In the genomic region with DNA sequence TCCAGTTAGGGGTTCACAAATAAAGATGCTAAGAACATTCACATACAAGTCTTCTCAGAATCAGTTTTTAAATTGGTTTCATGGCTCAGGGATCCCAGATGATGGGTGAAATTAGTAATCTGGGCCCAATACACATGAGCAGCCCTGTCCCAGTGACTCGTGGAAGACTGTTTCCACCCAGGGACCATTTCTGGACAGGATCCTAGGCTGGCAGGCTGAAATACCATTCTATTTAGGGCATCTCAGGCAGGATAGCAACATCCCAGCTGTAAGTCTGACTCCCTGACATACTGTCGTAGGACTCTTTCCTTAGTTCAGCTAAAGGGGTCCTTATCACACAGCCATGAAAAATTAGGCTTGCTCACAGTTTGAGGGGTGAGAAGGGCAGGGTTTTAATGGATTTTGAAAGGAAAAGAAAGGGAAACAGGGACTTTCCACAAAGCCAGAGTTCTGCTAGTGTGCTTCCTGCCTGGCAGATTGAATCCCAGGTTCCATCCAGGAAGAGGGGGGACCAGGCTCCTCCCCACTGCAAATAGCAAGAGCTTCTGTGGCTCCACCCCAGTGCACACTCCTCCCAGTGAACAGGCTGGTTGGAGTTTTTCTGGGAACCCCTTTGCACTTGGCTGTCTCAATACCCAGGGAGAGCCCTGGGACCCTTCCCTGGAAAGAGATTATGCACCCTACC, we compare ENCODE assay signal across 16 cellular contexts. TPM values are rescaled to one million over a fixed set of nuclear protein-coding genes. Genes with fewer than 3 reads are reported as not detected.
DNase-seq lines count a peak whose midpoint lies in the region; ATAC-seq, FAIRE-seq and TF ChIP-seq lines count a peak whose summit lies in the region.
"Had no signal": no experiment of that assay in that cellular context is flagged by ENCODE, and none has a peak within 500 bp of the region (broad histone marks: within the 10 kb centered on the region; RNA-seq: fewer than 3 reads in every experiment).

No MANE protein-coding gene starts in this region.

- TF ChIP-seq EP300 in ovary (IDR thresholded peaks at IDR 0.05) = no peak

- no peaks in the 10 kb centered on the region for H3K79me2 ChIP-seq in parathyroid adenoma

- H3K36me3 ChIP-seq in bronchial epithelial cell (ENCODE audit: control insufficient read depth, insufficient read depth, low read length) = no peaks in the 10 kb centered on the region
- no peaks in the 10 kb centered on the region for H3K36me3 ChIP-seq in left ventricle myocardium inferior
- no peaks in the 10 kb centered on the region for H3K36me3 ChIP-seq in parathyroid adenoma (ENCODE audit: control insufficient read depth, insufficient read depth, low read length)
- no peaks in the 10 kb centered on the region for H3K36me3 ChIP-seq in ovary

- DNase-seq in EL = peak; percentile 19
- DNase-seq in bronchial epithelial cell (ENCODE audit: low read depth) = peak; percentile 26
- no peak for DNase-seq in left ventricle myocardium inferior
- no peak for DNase-seq in kidney glomerular epithelial cell (lab: John Stamatoyannopoulos, UW)
- no peak for DNase-seq in AG20443 (ENCODE audit: low spot score)
- no peak for DNase-seq in ovary
- DNase-seq: activated CD8-positive, alpha-beta memory T cell treated with anti-CD3 and anti-CD28 coated beads, Interleukin-2, amount 10 ng/mL, durations not matched to agents 7 days and 5 days; Caco-2; NCI-H2171; RPMI8226; stimulated activated CD4-positive, alpha-beta T cell treated with anti-CD3 and anti-CD28 coated beads, Interleukin-15, amount 100 ng/mL, for 24 hours; stimulated activated naive CD8-positive, alpha-beta T cell treated with anti-CD3 and anti-CD28 coated beads, Interleukin-15, amount 100 ng/mL, for 72 hours had no signal

- H3K9me3 ChIP-seq in left ventricle myocardium inferior (replicated peaks) (peaks cover 9% of the 10 kb centered on the region), parathyroid adenoma (ENCODE audit: control insufficient read depth, low read length) (no peaks in the 10 kb centered on the region), ovary (peaks cover 0 to 2% of the 10 kb centered on the region in 2 donors)
- H3K9me3 ChIP-seq: Caco-2 had no signal

- intact Hi-C loops in left ventricle myocardium inferior (cut with micrococcal nuclease) = no loop called here
- intact Hi-C loops in ovary (cut with DNase I) = no loop called here

- H3K4me2 ChIP-seq in parathyroid adenoma (ENCODE audit: low read length) = no peak overlapping the region

- no peak for ATAC-seq in HG03439 (IDR thresholded peaks at IDR 0.05; ENCODE audit: unreplicated experiment)
- ATAC-seq: activated CD8-positive, alpha-beta memory T cell treated with anti-CD3 and anti-CD28 coated beads, Interleukin-2, amount 10 ng/mL, durations not matched to agents 7 days and 5 days; stimulated activated naive CD8-positive, alpha-beta T cell treated with anti-CD3 and anti-CD28 coated beads, Interleukin-15, amount 100 ng/mL, for 72 hours; WTC11 had no signal

- no peak for FAIRE-seq in bronchial epithelial cell (lab: Jason Lieb, UNC)

- TF ChIP-seq CTCF in bronchial epithelial cell (IDR thresholded peaks at IDR 0.05; ENCODE audit: insufficient read depth, low read length, severe bottlenecking) (no peak), left ventricle myocardium inferior (IDR thresholded peaks at IDR 0.05; ENCODE audit: borderline replicate concordance) (no peak), parathyroid adenoma (IDR thresholded peaks at IDR 0.05) (no peak), ovary (IDR thresholded peaks at IDR 0.05) (no peak)

- no peak overlapping the region for H3K9ac ChIP-seq in parathyroid adenoma

- H3K4me1 ChIP-seq in left ventricle myocardium inferior (peaks cover 12% of the 10 kb centered on the region), parathyroid adenoma (no peaks in the 10 kb centered on the region), ovary (ENCODE audit: insufficient read depth) (no peaks in the 10 kb centered on the region)
- H3K4me1 ChIP-seq: Caco-2 had no signal

- no peaks in the 10 kb centered on the region for H3K27me3 ChIP-seq in bronchial epithelial cell (ENCODE audit: control insufficient read depth, insufficient read depth, low read length)
- no peaks in the 10 kb centered on the region for H3K27me3 ChIP-seq in left ventricle myocardium inferior (ENCODE audit: low read depth)
- H3K27me3 ChIP-seq in parathyroid adenoma (ENCODE audit: control insufficient read depth, insufficient read depth, low read length) = no peaks in the 10 kb centered on the region
- no peaks in the 10 kb centered on the region for H3K27me3 ChIP-seq in ovary

- no peak overlapping the region for H3K4me3 ChIP-seq in bronchial epithelial cell (ENCODE audit: low read depth, low read length)
- peak overlapping the region; percentile 3 for H3K4me3 ChIP-seq in left ventricle myocardium inferior
- H3K4me3 ChIP-seq in parathyroid adenoma (ENCODE audit: low read depth, low read length) = no peak overlapping the region
- H3K4me3 ChIP-seq in ovary = no peak overlapping the region

- TF ChIP-seq POLR2A in ovary (IDR thresholded peaks at IDR 0.05) = no peak

- 23 to 43% (median 35%) methylated on average over 2 of the region's 2 CpGs for WGBS in ovary, 3 donors

- peak overlapping the region; percentile 44 for H2AFZ ChIP-seq in parathyroid adenoma

- H3K27ac ChIP-seq in left ventricle myocardium inferior (replicated peaks) (peak overlapping the region; percentile 68), parathyroid adenoma (no peak overlapping the region), ovary (no peak overlapping the region)

RNA-seq across cellular contexts. Expression of a gene that starts 41.3 kb away (rescaled TPM):
- total RNA-seq in bronchial epithelial cell = not detected in 2 replicates
- not detected for total RNA-seq in left ventricle myocardium inferior
- total RNA-seq in ovary = not detected
- not detected for polyA plus RNA-seq in ovary
- total RNA-seq: activated CD8-positive, alpha-beta memory T cell treated with anti-CD3 and anti-CD28 coated beads, Interleukin-2, amount 10 ng/mL, durations not matched to agents 7 days and 5 days; Caco-2; mononuclear cell; WTC11 had no signal

RNA-seq across cellular contexts. Expression of a gene that starts 50.8 kb away (rescaled TPM):
- 4.2 and 5.8 TPM in 2 replicates for total RNA-seq in bronchial epithelial cell
- total RNA-seq in left ventricle myocardium inferior = 1.7 TPM
- total RNA-seq in ovary = 1 to 10 TPM in 2 of 7 donors, under 1 TPM in 5; 0.12 to 2.0 (median 0.25) TPM
- polyA plus RNA-seq in ovary = 1 to 10 TPM in 1 of 2 donors, under 1 TPM in 1; 0.47 to 2.2 TPM

Comparison
In these comparisons a context has a peak if more than half of its experiments do, and no peak if none do; other contexts are left out.
1. DNase-seq: peak in EL (single experiment) and bronchial epithelial cell (single experiment); none in left ventricle myocardium inferior (single experiment), kidney glomerular epithelial cell (single experiment), AG20443 (single experiment) and ovary (0 of 5).